10 cellular contexts compared by ENCODE assay signal in genomic region chr17:31907342-31907975, GRCh38. TPM values are rescaled to one million over a fixed set of nuclear protein-coding genes. Genes with fewer than 3 reads are reported as not detected.
DNase-seq lines count a peak whose midpoint lies in the region; ATAC-seq, FAIRE-seq and TF ChIP-seq lines count a peak whose summit lies in the region.
"Had no signal": no experiment of that assay in that cellular context is flagged by ENCODE, and none has a peak within 500 bp of the region (broad histone marks: within the 10 kb centered on the region; RNA-seq: fewer than 3 reads in every experiment).

No MANE protein-coding gene starts in this region.

- H2BK12ac ChIP-seq in mesenchymal stem cell (ENCODE audit: low read length in 2 of 2): no peak overlapping the region

- no peak overlapping the region for H2BK120ac ChIP-seq in mesenchymal stem cell (ENCODE audit: low read depth, low read length)

- ATAC-seq in HG02759 (IDR thresholded peaks at IDR 0.05; ENCODE audit: unreplicated experiment) (no peak), T-helper 17 cell (no peak), GM21529 (IDR thresholded peaks at IDR 0.05; ENCODE audit: unreplicated experiment) (no peak)

- H3K27ac Mint-ChIP-seq in HFFc6: no peak overlapping the region
- no peak overlapping the region for H3K27ac Mint-ChIP-seq in astrocyte (ENCODE audit: unreplicated experiment)
- no peak overlapping the region for H3K27ac Mint-ChIP-seq in T-helper 17 cell
- H3K27ac Mint-ChIP-seq: activated T-helper 2 cell treated with anti-CD3 and anti-CD28 coated beads, Interferon-gamma antibody, Interleukin-2, Interleukin-4, amounts not matched to agents 10 μg/mL and 5 μg/mL and 100 μg/mL, durations not matched to agents 14 hours and 24 hours and 36 hours had no signal

- no peak overlapping the region for H3K4me3 Mint-ChIP-seq in HFFc6
- H3K4me3 Mint-ChIP-seq in astrocyte (ENCODE audit: unreplicated experiment): no peak overlapping the region
- no peak overlapping the region for H3K4me3 Mint-ChIP-seq in T-helper 17 cell

- no peak overlapping the region for H3K23ac ChIP-seq in mesenchymal stem cell (ENCODE audit: low read length in 2 of 2)

- H2BK15ac ChIP-seq in mesenchymal stem cell (ENCODE audit: low read depth, poor library complexity, severe bottlenecking): no peak overlapping the region

- H3K79me2 ChIP-seq in astrocyte (ENCODE audit: insufficient read depth, low read length): no peaks in the 10 kb centered on the region

- no peaks in the 10 kb centered on the region for H3K9me3 ChIP-seq in astrocyte (ENCODE audit: insufficient read depth, low read depth, low read length)
- H3K9me3 ChIP-seq in mesenchymal stem cell (ENCODE audit: control insufficient read depth, low read length): no peaks in the 10 kb centered on the region
- H3K9me3 ChIP-seq in T-helper 17 cell (ENCODE audit: control insufficient read depth, low read length, poor library complexity, severe bottlenecking): no peaks in the 10 kb centered on the region

- H3K27ac ChIP-seq in astrocyte (ENCODE audit: low read depth, low read length): no peak overlapping the region
- H3K27ac ChIP-seq in mesenchymal stem cell (ENCODE audit: low read length, poor library complexity, severe bottlenecking): no peak overlapping the region

- H3K27me3 ChIP-seq in astrocyte (ENCODE audit: insufficient read depth, low read length) (no peaks in the 10 kb centered on the region), mesenchymal stem cell (ENCODE audit: control insufficient read depth in 1 of 2, insufficient read depth in 1 of 2, low read length in 2 of 2) (peaks cover 0 to 11% of the 10 kb centered on the region in 2 experiments)

- H3K4me1 Mint-ChIP-seq in HFFc6 (ENCODE audit: low read depth) (peaks cover 5% of the 10 kb centered on the region; the same call in 1 of the 2 replicates), astrocyte (ENCODE audit: low read depth, unreplicated experiment) (no peaks in the 10 kb centered on the region), T-helper 17 cell (peaks cover 2% of the 10 kb centered on the region)

- no peak overlapping the region for H4K91ac ChIP-seq in mesenchymal stem cell (ENCODE audit: low read length)

- H3K9me3 Mint-ChIP-seq in HFFc6 (no peaks in the 10 kb centered on the region), astrocyte (ENCODE audit: unreplicated experiment) (no peaks in the 10 kb centered on the region)
- H3K9me3 Mint-ChIP-seq: activated T-helper 2 cell treated with anti-CD3 and anti-CD28 coated beads, Interferon-gamma antibody, Interleukin-2, Interleukin-4, amounts not matched to agents 10 μg/mL and 5 μg/mL and 100 μg/mL, durations not matched to agents 14 hours and 24 hours and 36 hours had no signal

- H4K20me1 ChIP-seq in astrocyte (ENCODE audit: insufficient read depth, low read length): no peaks in the 10 kb centered on the region

- no peak for TF ChIP-seq CTCF in AG10803 (conservative IDR thresholded peaks at IDR 0.05; ENCODE audit: low read length)
- TF ChIP-seq CTCF in HFFc6 (IDR thresholded peaks at IDR 0.05): no peak
- no peak for TF ChIP-seq CTCF in astrocyte (IDR thresholded peaks at IDR 0.05; ENCODE audit: insufficient read depth, low read depth, low read length)

- H3K4me2 ChIP-seq in astrocyte (ENCODE audit: low read length): peak overlapping the region; percentile 26
- H3K4me2 ChIP-seq in mesenchymal stem cell (ENCODE audit: low read length, poor library complexity, severe bottlenecking): no peak overlapping the region

- H3K4me3 ChIP-seq in AG10803 (ENCODE audit: low read length) (no peak overlapping the region), astrocyte (ENCODE audit: insufficient read depth, low read depth, low read length) (no peak overlapping the region), mesenchymal stem cell (ENCODE audit: insufficient read depth in 1 of 2, low read depth in 1 of 2, low read length in 2 of 2) (peak overlapping the region in 1 of 2 experiments; percentile 18)

- H2BK5ac ChIP-seq in mesenchymal stem cell (ENCODE audit: low read depth, low read length, poor library complexity, severe bottlenecking): no peak overlapping the region

- no peak overlapping the region for H3K18ac ChIP-seq in mesenchymal stem cell (ENCODE audit: low read depth in 1 of 2, low read length in 2 of 2)

- no peak overlapping the region for H3K14ac ChIP-seq in mesenchymal stem cell (ENCODE audit: low read length in 2 of 2)

- H3K4ac ChIP-seq in mesenchymal stem cell (ENCODE audit: low read depth in 1 of 2, low read length in 2 of 2): no peak overlapping the region

- no peak for FAIRE-seq in astrocyte (lab: Jason Lieb, UNC)

- H3K36me3 ChIP-seq in astrocyte (ENCODE audit: insufficient read depth, low read length): no peaks in the 10 kb centered on the region
- H3K36me3 ChIP-seq in mesenchymal stem cell (ENCODE audit: control insufficient read depth in 1 of 2, insufficient read depth in 2 of 2, low read depth in 1 of 2, low read length in 2 of 2): no peaks in the 10 kb centered on the region

- H3K9ac ChIP-seq in astrocyte (ENCODE audit: low read length) (no peak overlapping the region), mesenchymal stem cell (ENCODE audit: low read length) (peak overlapping the region; percentile 5)

- no peak overlapping the region for H2AK5ac ChIP-seq in mesenchymal stem cell (ENCODE audit: low read length, severe bottlenecking)

- H2AFZ ChIP-seq in astrocyte (ENCODE audit: low read depth, low read length) (no peak overlapping the region), mesenchymal stem cell (ENCODE audit: low read depth, low read length) (no peak overlapping the region)

- H3K36me3 Mint-ChIP-seq in HFFc6 (ENCODE audit: low read depth) (no peaks in the 10 kb centered on the region), astrocyte (ENCODE audit: low read depth, unreplicated experiment) (no peaks in the 10 kb centered on the region), T-helper 17 cell (ENCODE audit: low read depth) (peaks cover 6% of the 10 kb centered on the region)

- H4K8ac ChIP-seq in mesenchymal stem cell (ENCODE audit: low read length): no peak overlapping the region

- H3K27me3 Mint-ChIP-seq in HFFc6 (ENCODE audit: insufficient read depth) (peaks cover 7% of the 10 kb centered on the region), astrocyte (ENCODE audit: low read depth, unreplicated experiment) (no peaks in the 10 kb centered on the region), T-helper 17 cell (peaks cover 26% of the 10 kb centered on the region)

- DNase-seq in AG10803 (ENCODE audit: low read depth) (peak; percentile 57), HFFc6 (peak; percentile 32), astrocyte (ENCODE audit: low read depth) (peak; percentile 69), mesenchymal stem cell (no peak), NCI-H2196 treated with DMSO at 0.1 percent for 48 hours (lab: John Stamatoyannopoulos, UW; ENCODE audit: unreplicated experiment) (no peak), T-helper 17 cell (no peak)
- DNase-seq: NCI-H2029 treated with DMSO at 0.1 percent for 48 hours had no signal

- H3K79me1 ChIP-seq in mesenchymal stem cell (replicated peaks; ENCODE audit: low read length, poor library complexity, severe bottlenecking): no peaks in the 10 kb centered on the region

- H3K4me1 ChIP-seq in astrocyte (ENCODE audit: insufficient read depth, low read length): peaks cover 7% of the 10 kb centered on the region
- H3K4me1 ChIP-seq in mesenchymal stem cell (ENCODE audit: control insufficient read depth, insufficient read depth, low read depth, low read length): no peaks in the 10 kb centered on the region

- WGBS in mesenchymal stem cell: 74% methylated on average over 5 of the region's 7 CpGs

RNA-seq across cellular contexts. Expression of gene UTP6, which starts 6.0 kb away (rescaled TPM):
- 10 to 100 TPM; 65.4 to 77.4 (median 71.3) TPM for total RNA-seq in HFFc6 (2021; fragmentation: NEBNext Ultra II Directional; extraction: Animal tissue kit (Norgen Biotek cat#: 25700))
- total RNA-seq in astrocyte (101 and 106 TPM in 2 replicates), T-helper 17 cell (10 to 100 TPM; 35.6 to 37.0 TPM)
- polyA plus RNA-seq in mesenchymal stem cell (2013, experiment 1 of 2): 40.7 TPM
- 40.1 TPM for polyA plus RNA-seq in mesenchymal stem cell (2013, experiment 2 of 2)

RNA-seq across cellular contexts. Expression of gene SUZ12, which starts 29.3 kb away (rescaled TPM):
- total RNA-seq in HFFc6 (2021; fragmentation: NEBNext Ultra II Directional; extraction: Animal tissue kit (Norgen Biotek cat#: 25700)): 10 to 100 TPM; 22.7 to 30.6 (median 26.4) TPM
- total RNA-seq in astrocyte (16.6 and 18.7 TPM in 2 replicates), T-helper 17 cell (10 to 100 TPM; 28.3 to 29.3 TPM)
- polyA plus RNA-seq in mesenchymal stem cell (2013, experiment 1 of 2): 24.1 TPM
- 24.9 TPM for polyA plus RNA-seq in mesenchymal stem cell (2013, experiment 2 of 2)

RNA-seq across cellular contexts. Expression of gene COPRS, which starts 48.4 kb away (rescaled TPM):
- 100 to 1,000 TPM; 109 to 125 (median 117) TPM for total RNA-seq in HFFc6 (2021; fragmentation: NEBNext Ultra II Directional; extraction: Animal tissue kit (Norgen Biotek cat#: 25700))
- total RNA-seq in astrocyte (27.6 and 27.8 TPM in 2 replicates), T-helper 17 cell (1 to 10 TPM; 3.2 to 3.5 TPM)
- 51.7 TPM for polyA plus RNA-seq in mesenchymal stem cell (2013, experiment 1 of 2)
- polyA plus RNA-seq in mesenchymal stem cell (2013, experiment 2 of 2): 50.7 TPM

Comparison
In these comparisons a context has a peak if more than half of its experiments do, and no peak if none do; other contexts are left out.
1. DNase-seq: peak in AG10803 (single experiment), HFFc6 (single experiment) and astrocyte (single experiment); none in mesenchymal stem cell (single experiment), NCI-H2196 treated with DMSO at 0.1 percent for 48 hours (single experiment) and T-helper 17 cell (0 of 3).